8 cellular contexts compared by ENCODE assay signal in the genomic region with DNA sequence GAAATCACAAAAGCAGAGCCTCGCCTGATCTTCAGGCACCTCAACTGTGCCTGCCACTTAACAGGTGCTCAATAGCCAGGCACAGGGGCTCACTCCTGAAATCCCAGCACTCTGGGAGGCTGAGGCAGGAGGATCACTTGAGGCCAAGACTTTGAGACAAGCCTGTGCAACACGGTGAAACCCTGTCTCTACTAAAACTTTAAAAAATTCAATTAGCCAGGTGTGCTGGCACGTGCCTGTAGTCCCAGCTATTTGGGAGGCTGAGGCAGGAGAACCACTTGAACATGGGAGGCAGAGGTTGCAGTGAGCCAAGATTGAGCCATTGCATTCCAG. TPM values are rescaled to one million over a fixed set of nuclear protein-coding genes. Genes with fewer than 3 reads are reported as not detected.
A peak's percentile ranks its signal among the peaks of the same experiment; 100 is the strongest.
DNase-seq lines count a peak whose midpoint lies in the region; ATAC-seq and TF ChIP-seq lines count a peak whose summit lies in the region.
"Not testable (repeated sequence)": the region's sequence is repeated elsewhere in the genome, so short reads cannot be mapped to it uniquely, and the experiment has no call there.

No MANE protein-coding gene starts in this region.

- H3K9me3 ChIP-seq in HEK293 (ENCODE audit: control insufficient read depth, insufficient read depth, low read depth, low read length); RWPE2 (ENCODE audit: severe bottlenecking); endodermal cell (ENCODE audit: control insufficient read depth, low read length); muscle layer of duodenum (ENCODE audit: control insufficient read depth in 1 of 2, low read length in 2 of 2); stomach: not testable (repeated sequence)

- not testable (repeated sequence) for TF ChIP-seq POLR2A in stomach (IDR thresholded peaks at IDR 0.05)

- H3K4me1 ChIP-seq in HEK293 (ENCODE audit: control insufficient read depth, insufficient read depth, low read length) (peaks cover 16% of the 10 kb centered on the region), RWPE2 (ENCODE audit: insufficient read depth, poor library complexity, severe bottlenecking) (peaks cover 27% of the 10 kb centered on the region), stomach (peaks cover 0 to 39% (median 23%) of the 10 kb centered on the region in 4 donors)
- not testable (repeated sequence) for H3K4me1 ChIP-seq in endodermal cell (ENCODE audit: control insufficient read depth, insufficient read depth, low read length); muscle layer of duodenum (ENCODE audit: control insufficient read depth in 1 of 2, insufficient read depth in 2 of 2, low read length in 2 of 2)

- H3K9me3 Mint-ChIP-seq in brain (peaks cover 0 to 11% (median 0%) of the 10 kb centered on the region in 5 experiments), endodermal cell (peaks cover 10% of the 10 kb centered on the region)

- H3K9ac ChIP-seq in endodermal cell (ENCODE audit: extremely low read depth, low read length, poor library complexity, severe bottlenecking), result not testable (repeated sequence)

- H3K27ac Mint-ChIP-seq in brain (peak overlapping the region; percentile 86 to 98 (median 95)), endodermal cell (peak overlapping the region; percentile 78)

- peak overlapping the region in 2 of 5 experiments; percentile 10 to 69 for H3K4me3 Mint-ChIP-seq in brain
- not testable (repeated sequence) for H3K4me3 Mint-ChIP-seq in endodermal cell

- H3K4me1 Mint-ChIP-seq in brain, result peaks cover 21% of the 10 kb centered on the region
- H3K4me1 Mint-ChIP-seq in endodermal cell, result peaks cover 13% of the 10 kb centered on the region

- not testable (repeated sequence) for TF ChIP-seq CTCF in C4-2B (conservative IDR thresholded peaks at IDR 0.05); HEK293 (tag by site-specific recombination; IDR thresholded peaks at IDR 0.05); RWPE2 (IDR thresholded peaks at IDR 0.05; ENCODE audit: poor library complexity, severe bottlenecking); brain (conservative IDR thresholded peaks at IDR 0.05); endodermal cell (conservative IDR thresholded peaks at IDR 0.05); stomach (IDR thresholded peaks at IDR 0.05)

- H3K36me3 ChIP-seq in HEK293 (ENCODE audit: control insufficient read depth in 2 of 2, insufficient read depth in 1 of 2, low read length in 2 of 2) (peaks cover 10 to 64% of the 10 kb centered on the region in 2 experiments), endodermal cell (ENCODE audit: control insufficient read depth, insufficient read depth, low read length) (peaks cover 61% of the 10 kb centered on the region), stomach (peaks cover 0 to 20% (median 12%) of the 10 kb centered on the region in 4 donors)
- not testable (repeated sequence) for H3K36me3 ChIP-seq in RWPE2 (ENCODE audit: low read depth); muscle layer of duodenum (ENCODE audit: control insufficient read depth in 1 of 2, insufficient read depth in 2 of 2, low read length in 2 of 2)

- CTCF ChIA-PET in HEK293 (lab: Yijun Ruan, JAX), result interaction anchor here (0.6 to 1.3 kb wide), 3 partner anchors 10 to 22 kb away, joined by 3 to 5 read pairs (median 4); no protein-coding TSS in a partner anchor

- not testable (repeated sequence) for H3K4me3 ChIP-seq in HEK293 (ENCODE audit: low read depth, low read length); RWPE2 (ENCODE audit: severe bottlenecking); endodermal cell (ENCODE audit: low read length); muscle layer of duodenum (ENCODE audit: low read depth in 1 of 2, low read length in 2 of 2); stomach

- WGBS in endodermal cell (ENCODE audit: insufficient coverage in 1 of 2, insufficient read length in 1 of 2), 2 experiments, result 76 to 86% methylated on average over 3 of the region's 3 CpGs
- WGBS in stomach, 5 donors, result 42 to 69% (median 62%) methylated on average over 3 of the region's 3 CpGs

- peaks cover 37% of the 10 kb centered on the region for H3K36me3 Mint-ChIP-seq in brain
- peaks cover 59% of the 10 kb centered on the region for H3K36me3 Mint-ChIP-seq in endodermal cell (ENCODE audit: low read depth)

- intact Hi-C loops in stomach (cut with DNase I; ENCODE audit: low total_unique reads), result not testable (repeated sequence)

- peak; percentile 15; the same call in 2 of the 3 replicates for ATAC-seq in RWPE2 (ENCODE audit: low read depth)

- not testable (repeated sequence) for H3K27me3 Mint-ChIP-seq in brain; endodermal cell (ENCODE audit: insufficient read depth)

- H3K27ac ChIP-seq in C4-2B, result peak overlapping the region; percentile 30
- H3K27ac ChIP-seq in HEK293 (ENCODE audit: extremely low read depth, low read depth, low read length), result peak overlapping the region; percentile 96
- peak overlapping the region; percentile 87 for H3K27ac ChIP-seq in RWPE2 (ENCODE audit: poor library complexity, severe bottlenecking)
- peak overlapping the region; percentile 0 for H3K27ac ChIP-seq in endodermal cell (ENCODE audit: low read depth, low read length)
- H3K27ac ChIP-seq in layer of hippocampus (ENCODE audit: low read depth, low read length), result peak overlapping the region; percentile 38
- H3K27ac ChIP-seq in muscle layer of duodenum (ENCODE audit: low read length), result peak overlapping the region; percentile 64
- peak overlapping the region; percentile 54 to 82 (median 78) for H3K27ac ChIP-seq in stomach

- POLR2A ChIA-PET in HEK293 (lab: Yijun Ruan, JAX), result interaction anchor here (0.6 to 1.5 kb wide), 6 partner anchors 8 to 135 kb away, joined by 3 to 8 read pairs (median 4); a partner anchor contains a TSS

- not testable (repeated sequence) for TF ChIP-seq EP300 in stomach (IDR thresholded peaks at IDR 0.05)

- H3K27me3 ChIP-seq in RWPE2 (ENCODE audit: insufficient read depth, poor library complexity, severe bottlenecking); endodermal cell (ENCODE audit: control insufficient read depth, insufficient read depth, low read length, poor library complexity, severe bottlenecking); layer of hippocampus (ENCODE audit: control insufficient read depth, insufficient read depth, low read length); muscle layer of duodenum (ENCODE audit: low read depth, low read length); stomach: not testable (repeated sequence)

- DNase-seq in RWPE2 (ENCODE audit: low spot score); endodermal cell; stomach: not testable (repeated sequence)

TF ChIP-seq in HEK293, 187 proteins besides CTCF, POLR2A, EP300 and RAD21:
- TF ChIP-seq ZNF335 (tag by site-specific recombination; conservative IDR thresholded peaks at IDR 0.05) (peak; percentile 30; the same call in 1 of the 2 replicates), SCRT1 (tag by site-specific recombination; IDR thresholded peaks at IDR 0.05; ENCODE audit: borderline replicate concordance) (peak; percentile 48; the same call in 1 of the 2 replicates)

RNA-seq across cellular contexts. Expression of a gene that starts 22.9 kb away (rescaled TPM):
- polyA plus RNA-seq in brain (ENCODE audit: insufficient read depth, low read depth, low replicate concordance) (94.0 TPM), stomach (10 to 100 TPM in 2 of 3 donors, 1 to 10 TPM in 1; 2.4 to 62.6 (median 17.1) TPM)
- total RNA-seq in endodermal cell (10 to 100 TPM; 52.0 to 53.2 TPM), stomach (10 to 100 TPM; 13.3 to 73.5 (median 37.1) TPM)
- polyA plus RNA-seq in endodermal cell (2013, experiment 1 of 2), result 23.2 TPM
- polyA plus RNA-seq in endodermal cell (2013, experiment 2 of 2), result 23.2 TPM

RNA-seq across cellular contexts. Expression of a gene that starts 39.2 kb away (rescaled TPM):
- 24.2 TPM for polyA plus RNA-seq in brain (ENCODE audit: insufficient read depth, low read depth, low replicate concordance)
- total RNA-seq in endodermal cell, result 10 to 100 TPM; 10.1 to 11.2 TPM
- 10.5 TPM for polyA plus RNA-seq in endodermal cell (2013, experiment 1 of 2)
- polyA plus RNA-seq in endodermal cell (2013, experiment 2 of 2), result 8.8 TPM
- 10 to 100 TPM in 2 of 5 donors, 1 to 10 TPM in 3; 1.2 to 31.5 (median 9.5) TPM for total RNA-seq in stomach
- 1 to 10 TPM; 2.2 to 5.8 (median 5.4) TPM for polyA plus RNA-seq in stomach

Comparison
In these comparisons a context has a peak if more than half of its experiments do, and no peak if none do; other contexts are left out.
1. H3K27ac ChIP-seq: peak in every context shown above with its lines; median percentile 96 in HEK293; 87 in RWPE2; 78 in stomach; 64 in muscle layer of duodenum; 38 in layer of hippocampus; 30 in C4-2B; 0 in endodermal cell.